Comparison of ENCODE assay signal across 8 cellular contexts in genomic region chr22:23144926-23145906, GRCh38. TPM values are rescaled to one million over a fixed set of nuclear protein-coding genes. Genes with fewer than 3 reads are reported as not detected.
DNase-seq lines count a peak whose midpoint lies in the region; ATAC-seq, FAIRE-seq and TF ChIP-seq lines count a peak whose summit lies in the region.

RAB36 (plus strand) TSS chr22:23145477; CDS start chr22:23146617, 1,140 bp downstream.

- intact Hi-C loops in CD14-positive monocyte (cut with micrococcal nuclease): loop anchor here in 1 of 2 donors (5.0 kb wide), 1 partner anchor 78 kb away; no protein-coding TSS in a partner anchor
- intact Hi-C loops in HepG2 (cut with micrococcal nuclease; ENCODE audit: unreplicated experiment): no loop called here

- peak within 1 kb of the TSS in 6 of 7 donors; percentile 62 to 90 (median 84) for H3K27ac Mint-ChIP-seq in CD14-positive monocyte
- peak within 1 kb of the TSS; percentile 49 for H3K27ac Mint-ChIP-seq in activated CD8-positive, alpha-beta T cell treated with anti-CD3 and anti-CD28 coated beads, Interleukin-2, amount 10 ng/mL, durations not matched to agents 7 days and 5 days

- peaks cover 2 to 7% (median 5%) of the 10 kb centered on the region in 3 donors for H3K27me3 Mint-ChIP-seq in CD14-positive monocyte (ENCODE audit: low read depth in 3 of 3)
- peaks cover 5% of the 10 kb centered on the region for H3K27me3 Mint-ChIP-seq in activated CD8-positive, alpha-beta T cell treated with anti-CD3 and anti-CD28 coated beads, Interleukin-2, amount 10 ng/mL, durations not matched to agents 7 days and 5 days (ENCODE audit: low read depth)

- H3K27me3 ChIP-seq in duodenal mucosa (ENCODE audit: control insufficient read depth in 1 of 2, insufficient read depth in 2 of 2, low read length in 2 of 2) (no peaks in the 10 kb centered on the region), HepG2 (ENCODE audit: control insufficient read depth in 1 of 2, insufficient read depth in 2 of 2, low read length in 2 of 2) (no peaks in the 10 kb centered on the region)

- peak within 1 kb of the TSS; percentile 81 for H3K4me2 ChIP-seq in HepG2 (ENCODE audit: low read depth, low read length)

- H3K4me3 ChIP-seq in duodenal mucosa (ENCODE audit: low read depth in 1 of 2, low read length in 2 of 2) (peak within 1 kb of the TSS; percentile 60 to 65), HepG2 (replicated peaks in 1 of 3; ENCODE audit: insufficient read depth in 1 of 3, low read depth in 2 of 3, low read length in 3 of 3) (peak within 1 kb of the TSS; percentile 11 to 48 (median 23); a peak in 3 of 6 replicates)

- 60% methylated on average over 16 of the region's 62 CpGs for WGBS in HepG2 (ENCODE audit: low lambda C conversion rate)

- H4K20me1 ChIP-seq in HepG2 (ENCODE audit: insufficient read depth, low read length): no peaks in the 10 kb centered on the region

- H2AFZ ChIP-seq in HepG2 (ENCODE audit: low read length): peak within 1 kb of the TSS; percentile 51

- CTCF ChIA-PET in activated CD8-positive, alpha-beta T cell treated with anti-CD3 and anti-CD28 coated beads, Interleukin-2, amount 10 ng/mL, durations not matched to agents 7 days and 5 days (lab: Charles Lee): interaction anchor here (0.7 to 2.2 kb wide), 7 partner anchors 11 to 261 kb away, joined by 3 to 10 read pairs (median 4); no protein-coding TSS in a partner anchor
- CTCF ChIA-PET in HepG2 (lab: Yijun Ruan, JAX; ENCODE audit: low intra/inter-chr PET ratio, low total read pairs): no interaction called here

- H3K27ac ChIP-seq in duodenal mucosa (ENCODE audit: low read depth, low read length) (peak within 1 kb of the TSS; percentile 38), HepG2 (ENCODE audit: extremely low read length, insufficient read depth, low read length) (no peak within 1 kb of the TSS)

- H3K9me3 Mint-ChIP-seq in CD14-positive monocyte: peaks cover 0 to 2% (median 0%) of the 10 kb centered on the region in 7 donors
- no peaks in the 10 kb centered on the region for H3K9me3 Mint-ChIP-seq in activated CD8-positive, alpha-beta T cell treated with anti-CD3 and anti-CD28 coated beads, Interleukin-2, amount 10 ng/mL, durations not matched to agents 7 days and 5 days (ENCODE audit: insufficient read depth)

- TF ChIP-seq POLR2A in HepG2 (IDR thresholded peaks at IDR 0.05; ENCODE audit: insufficient read depth in 1 of 2, low read depth in 2 of 2, low read length in 2 of 2): peak; percentile 38 to 44; a peak in 3 of 4 replicates

- no peaks in the 10 kb centered on the region for H3K79me2 ChIP-seq in HepG2 (ENCODE audit: insufficient read depth, low read length)

- ATAC-seq in HG02642 (IDR thresholded peaks at IDR 0.05; ENCODE audit: poor library complexity, unreplicated experiment): peak; percentile 55
- peak; percentile 63 for ATAC-seq in activated CD8-positive, alpha-beta T cell treated with anti-CD3 and anti-CD28 coated beads, Interleukin-2, amount 10 ng/mL, durations not matched to agents 7 days and 5 days
- peak; percentile 73 for ATAC-seq in HepG2
- no peak for ATAC-seq in GM18870 (IDR thresholded peaks at IDR 0.05; ENCODE audit: unreplicated experiment)

- BruUV-seq in HepG2 (replicated peaks; lab: Mats Ljungman, UMichigan): no TSS peak

- H3K36me3 Mint-ChIP-seq in CD14-positive monocyte: no peaks in the 10 kb centered on the region
- no peaks in the 10 kb centered on the region for H3K36me3 Mint-ChIP-seq in activated CD8-positive, alpha-beta T cell treated with anti-CD3 and anti-CD28 coated beads, Interleukin-2, amount 10 ng/mL, durations not matched to agents 7 days and 5 days (ENCODE audit: low read depth)

- no peaks in the 10 kb centered on the region for H3K9me3 ChIP-seq in duodenal mucosa (ENCODE audit: control insufficient read depth in 1 of 2, low read length in 2 of 2)
- H3K9me3 ChIP-seq in HepG2 (ENCODE audit: low read length): no peaks in the 10 kb centered on the region

- POLR2A ChIA-PET in activated CD8-positive, alpha-beta T cell treated with anti-CD3 and anti-CD28 coated beads, Interleukin-2, amount 10 ng/mL, durations not matched to agents 7 days and 5 days (lab: Charles Lee): interaction anchor here (0.7 kb wide), 1 partner anchor 14 kb away, joined by 3 read pairs; no protein-coding TSS in a partner anchor
- POLR2A ChIA-PET in HepG2 (lab: Yijun Ruan, JAX): interaction anchor here (0.9 to 1.6 kb wide), 6 partner anchors 9 to 185 kb away, joined by 3 to 12 read pairs (median 4); no protein-coding TSS in a partner anchor

- 0 out of 2 replicates have a peak, but pooled peaks have one; percentile 18 for TF ChIP-seq RAD21 in HepG2 (CRISPR knock-in tag; IDR thresholded peaks at IDR 0.05)

- peak; percentile 98 for DNase-seq in CD14-positive monocyte (ENCODE audit: low spot score)
- peak; percentile 96 to 98 for DNase-seq in NCI-H526 (lab: John Stamatoyannopoulos, UW)
- peak; percentile 92 for DNase-seq in activated CD8-positive, alpha-beta T cell treated with anti-CD3 and anti-CD28 coated beads, Interleukin-2, amount 10 ng/mL, durations not matched to agents 7 days and 5 days
- peak; percentile 98 for DNase-seq in HepG2 (ENCODE audit: low spot score)
- DNase-seq in stimulated activated CD4-positive, alpha-beta T cell treated with anti-CD3 and anti-CD28 coated beads, Interleukin-1b, Interleukin-23, amount 100 ng/mL, for 48 hours: peak; percentile 89

- TF ChIP-seq EP300 in HepG2 (IDR thresholded peaks at IDR 0.05; ENCODE audit: low read depth in 2 of 2, low read length in 2 of 2) (no peak), HepG2 (CRISPR knock-in tag; IDR thresholded peaks at IDR 0.05; ENCODE audit: borderline replicate concordance) (no peak)

- no peak for TF ChIP-seq CTCF in CD14-positive monocyte (IDR thresholded peaks at IDR 0.05)
- TF ChIP-seq CTCF in HepG2 (CRISPR knock-in tag; IDR thresholded peaks at IDR 0.05): no peak

- no peaks in the 10 kb centered on the region for H3K36me3 ChIP-seq in duodenal mucosa (ENCODE audit: control insufficient read depth in 1 of 2, insufficient read depth in 2 of 2, low read length in 2 of 2)
- no peaks in the 10 kb centered on the region for H3K36me3 ChIP-seq in HepG2 (replicated peaks in 1 of 2; ENCODE audit: control insufficient read depth in 1 of 2, insufficient read depth in 2 of 2, low read length in 2 of 2)

- peak; percentile 78 for FAIRE-seq in HepG2 (lab: Jason Lieb, UNC)

- H3K9ac ChIP-seq in duodenal mucosa (ENCODE audit: low read depth in 1 of 2, low read length in 2 of 2): peak within 1 kb of the TSS; percentile 60 to 68
- 0 out of 2 replicates have a peak within 1 kb of the TSS, but pooled peaks have one; percentile 16 for H3K9ac ChIP-seq in HepG2 (ENCODE audit: insufficient read depth, low read depth, low read length)

- H3K4me1 Mint-ChIP-seq in CD14-positive monocyte: peaks cover 32% of the 10 kb centered on the region
- peaks cover 45% of the 10 kb centered on the region for H3K4me1 Mint-ChIP-seq in activated CD8-positive, alpha-beta T cell treated with anti-CD3 and anti-CD28 coated beads, Interleukin-2, amount 10 ng/mL, durations not matched to agents 7 days and 5 days (ENCODE audit: low read depth)

- H3K4me1 ChIP-seq in duodenal mucosa (ENCODE audit: control insufficient read depth in 1 of 2, insufficient read depth in 2 of 2, low read length in 2 of 2): peaks cover 24 to 28% of the 10 kb centered on the region in 2 donors
- peaks cover 91% of the 10 kb centered on the region for H3K4me1 ChIP-seq in HepG2 (ENCODE audit: insufficient read depth, low read length)

- peak within 1 kb of the TSS; percentile 73 to 85 for H3K4me3 Mint-ChIP-seq in CD14-positive monocyte
- peak within 1 kb of the TSS; percentile 63 for H3K4me3 Mint-ChIP-seq in activated CD8-positive, alpha-beta T cell treated with anti-CD3 and anti-CD28 coated beads, Interleukin-2, amount 10 ng/mL, durations not matched to agents 7 days and 5 days

- in situ Hi-C loops in HepG2 (cut with HindIII; ENCODE audit: extremely low pct_ligation_motif_present, low pct_unique_long_range_greater_than_20kb): no loop called here

TF ChIP-seq in HepG2, 621 proteins besides CTCF, POLR2A, EP300 and RAD21 (continues in another document):
- TF ChIP-seq STAG1 (CRISPR knock-in tag; IDR thresholded peaks at IDR 0.05): no peak
- TF ChIP-seq HMGA1 (CRISPR knock-in tag; conservative IDR thresholded peaks at IDR 0.05): no peak
- TF ChIP-seq CREB1 (IDR thresholded peaks at IDR 0.05): peak; percentile 51
- TF ChIP-seq CREB1 (CRISPR knock-in tag; IDR thresholded peaks at IDR 0.05): no peak
- TF ChIP-seq ZNF234 (CRISPR knock-in tag; conservative IDR thresholded peaks at IDR 0.05): no peak
- TF ChIP-seq DMAP1 (CRISPR knock-in tag; IDR thresholded peaks at IDR 0.05): no peak

RNA-seq across cellular contexts. Expression of gene RAB36, which starts in this region (rescaled TPM):
- polyA plus RNA-seq in CD14-positive monocyte: under 1 TPM; 0.37 to 0.78 TPM
- total RNA-seq in activated CD8-positive, alpha-beta T cell treated with anti-CD3 and anti-CD28 coated beads, Interleukin-2, amount 10 ng/mL, durations not matched to agents 7 days and 5 days: 1 to 10 TPM in 1 of 2 experiments, under 1 TPM in 1; 0.79 to 1.0 TPM
- total RNA-seq in HepG2 (2016; rRNA removed; fragmentation: Illumina TruSeq; extraction: Trizol): 0.20 and 0.24 TPM in 2 replicates
- total RNA-seq in HepG2 (2016; cell fraction: cytosol; rRNA removed; fragmentation: Illumina TruSeq; extraction: Trizol; ENCODE audit: low read depth): 0.10 TPM in 1 of 2 replicates, not detected in the other
- total RNA-seq in HepG2 (2016; cell fraction: insoluble cytoplasmic fraction; rRNA removed; fragmentation: Illumina TruSeq; extraction: Trizol): 0.24 and 0.37 TPM in 2 replicates
- total RNA-seq in HepG2 (2016; cell fraction: membrane; rRNA removed; fragmentation: Illumina TruSeq; extraction: Trizol): 0.12 and 0.17 TPM in 2 replicates
- total RNA-seq in HepG2 (2016; cell fraction: nucleus; rRNA removed; fragmentation: Illumina TruSeq; extraction: Trizol): 0.19 TPM in 2 replicates
- polyA plus RNA-seq in HepG2 (2011; rRNA removed): 0.86 and 1.0 TPM in 2 replicates
- 0.74 and 0.89 TPM in 2 replicates for polyA plus RNA-seq in HepG2 (2011; cell fraction: cytosol; rRNA removed)
- 0.59 and 0.71 TPM in 2 replicates for polyA plus RNA-seq in HepG2 (2011; cell fraction: nucleus; rRNA removed)
- 0.49 and 0.95 TPM in 2 replicates for polyA plus RNA-seq in HepG2 (2012)
- 0.03 and 0.05 TPM in 2 replicates for polyA plus RNA-seq in HepG2 (2016; cell fraction: cytosol; fragmentation: Illumina TruSeq; extraction: Trizol; ENCODE audit: low read depth)
- 0.22 and 0.23 TPM in 2 replicates for polyA plus RNA-seq in HepG2 (2016; cell fraction: insoluble cytoplasmic fraction; fragmentation: Illumina TruSeq; extraction: Trizol; ENCODE audit: low read depth)
- polyA plus RNA-seq in HepG2 (2016; cell fraction: membrane; fragmentation: Illumina TruSeq; extraction: Trizol; ENCODE audit: low read depth): 0.14 and 0.15 TPM in 2 replicates
- 0.19 and 0.33 TPM in 2 replicates for polyA plus RNA-seq in HepG2 (2016; cell fraction: nucleus; fragmentation: Illumina TruSeq; extraction: Trizol; ENCODE audit: insufficient read depth, low read depth)
- 0.02 and 2.6 TPM in 2 replicates for polyA minus RNA-seq in HepG2 (2011; rRNA and poly(A)+ RNA removed; ENCODE audit: low replicate concordance)
- 0.44 and 0.49 TPM in 2 replicates for polyA minus RNA-seq in HepG2 (2011; cell fraction: cytosol; rRNA and poly(A)+ RNA removed)
- 0.37 and 0.64 TPM in 2 replicates for polyA minus RNA-seq in HepG2 (2011; cell fraction: nucleus; rRNA and poly(A)+ RNA removed)

Comparison
In these comparisons a context has a peak if more than half of its experiments do, and no peak if none do; other contexts are left out.
1. Peak in DNase-seq in CD14-positive monocyte; RNA of the gene not detected or under 1 TPM.